Comparison of ENCODE assay signal across 20 cellular contexts in genomic region chr2:226247289-226248275, GRCh38.
DNase-seq lines count a peak whose midpoint lies in the region; ATAC-seq and TF ChIP-seq lines count a peak whose summit lies in the region.
"Had no signal": no experiment of that assay in that cellular context is flagged by ENCODE, and none has a peak within 500 bp of the region (broad histone marks: within the 10 kb centered on the region; RNA-seq: fewer than 3 reads in every experiment).

No MANE protein-coding gene starts in this region.

- CTCF ChIA-PET in OCI-LY7 (lab: Charles Lee; ENCODE audit: unreplicated experiment): no interaction called here

- intact Hi-C loops in OCI-LY7 (cut with micrococcal nuclease; ENCODE audit: unreplicated experiment): no loop called here

- H3K79me2 ChIP-seq in OCI-LY7 (ENCODE audit: insufficient read depth, low read depth, low read length): no peaks in the 10 kb centered on the region

- H3K9me3 ChIP-seq in OCI-LY7 (ENCODE audit: low read length): no peaks in the 10 kb centered on the region
- H3K9me3 ChIP-seq: pancreas had no signal

- H3K4me2 ChIP-seq in OCI-LY7 (ENCODE audit: low read length): no peak overlapping the region

- no peak overlapping the region for H3K4me3 ChIP-seq in OCI-LY7 (ENCODE audit: low read depth, low read length, poor library complexity, severe bottlenecking)
- H3K4me3 ChIP-seq: pancreas, skin epidermis, tibial artery had no signal

- DNase-seq in A172 (ENCODE audit: low spot score): peak; percentile 39
- DNase-seq in HS-5 (ENCODE audit: low read depth): peak; percentile 22
- DNase-seq in astrocyte of the hippocampus (ENCODE audit: low read depth, low spot score): peak; percentile 22
- peak; percentile 83 for DNase-seq in foreskin melanocyte
- no peak for DNase-seq in OCI-LY7 (ENCODE audit: low spot score)
- DNase-seq in middle frontal gyrus (ENCODE audit: extremely low spot score, low spot score): no peak
- DNase-seq: 8988T; activated CD4-positive, alpha-beta T cell treated with anti-CD3 and anti-CD28 coated beads, Interleukin-2, amount 50 U/mL, for 1 hour; activated T-cell treated with anti-CD3 and anti-CD28 coated beads, Interleukin-2, amount 50 U/mL, for 1 hour; CD4-positive, alpha-beta T cell; central memory CD4-positive, alpha-beta T cell; head of caudate nucleus; NCI-H1105 treated with DMSO at 0.1 percent for 48 hours; NCI-H2227 treated with DMSO at 0.1 percent for 48 hours; pancreas; tibial artery had no signal

- no peak for TF ChIP-seq CTCF in OCI-LY7 (conservative IDR thresholded peaks at IDR 0.05; ENCODE audit: low read length)

- POLR2A ChIA-PET in OCI-LY7 (lab: Charles Lee): interaction anchor here (0.6 to 0.7 kb wide), 2 partner anchors 524 to 971 kb away, joined by 3 read pairs; no protein-coding TSS in a partner anchor

- no TSS peak for BruUV-seq in OCI-LY7 (replicated peaks; lab: Mats Ljungman, UMichigan)

- H4K20me1 ChIP-seq in OCI-LY7 (ENCODE audit: insufficient read depth, low read length): no peaks in the 10 kb centered on the region

- no peaks in the 10 kb centered on the region for H3K4me1 ChIP-seq in OCI-LY7 (ENCODE audit: insufficient read depth, low read length, poor library complexity, severe bottlenecking)
- H3K4me1 ChIP-seq: tibial artery had no signal

- H3K9me2 ChIP-seq in OCI-LY7 (ENCODE audit: insufficient read depth, low read length): no peaks in the 10 kb centered on the region

- ATAC-seq in GM21447 (IDR thresholded peaks at IDR 0.05; ENCODE audit: unreplicated experiment): no peak
- ATAC-seq in GM21723 (IDR thresholded peaks at IDR 0.05; ENCODE audit: unreplicated experiment): no peak
- ATAC-seq: activated naive CD4-positive, alpha-beta T cell treated with anti-CD3 and anti-CD28 coated beads, Interleukin-2, amount 50 U/mL, for 72 hours; pancreas had no signal

- no peaks in the 10 kb centered on the region for H3K36me3 ChIP-seq in OCI-LY7 (ENCODE audit: insufficient read depth, low read length)
- H3K36me3 ChIP-seq: pancreas, tibial artery had no signal

- H3K27ac ChIP-seq in OCI-LY7 (ENCODE audit: low read depth, low read length, poor library complexity, severe bottlenecking): no peak overlapping the region
- H3K27ac ChIP-seq: pancreas, skin epidermis, tibial artery had no signal

- H2AFZ ChIP-seq in OCI-LY7 (ENCODE audit: low read length): no peak overlapping the region

Comparison
In these comparisons a context has a peak if more than half of its experiments do, and no peak if none do; other contexts are left out.
1. DNase-seq: peak in A172 (single experiment), HS-5 (single experiment), astrocyte of the hippocampus (single experiment) and foreskin melanocyte (single experiment); none in OCI-LY7 (single experiment) and middle frontal gyrus (single experiment).